ENCODE assay signal across 12 cellular contexts in the genomic region with DNA sequence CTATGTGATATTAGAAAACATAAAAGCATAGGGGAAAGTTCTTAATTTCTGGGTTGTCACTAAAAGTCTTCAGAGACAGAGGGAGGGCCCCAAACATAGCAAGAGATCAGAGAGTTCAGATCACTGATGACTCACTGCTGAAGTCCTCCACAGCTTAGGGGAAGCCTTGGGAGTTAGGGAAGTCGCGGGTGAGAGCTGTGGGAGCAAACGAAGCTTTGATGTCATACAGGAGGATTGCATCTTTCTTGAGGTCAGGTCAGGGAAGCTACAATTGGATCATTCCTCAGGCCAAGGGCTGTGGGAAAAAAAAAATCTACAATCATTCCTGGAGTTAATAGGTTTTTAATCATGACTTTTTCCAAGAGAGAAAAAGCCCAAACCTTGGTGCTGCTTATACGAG.
DNase-seq lines count a peak whose midpoint lies in the region; ATAC-seq and TF ChIP-seq lines count a peak whose summit lies in the region.
"Had no signal": no experiment of that assay in that cellular context is flagged by ENCODE, and none has a peak within 500 bp of the region (broad histone marks: within the 10 kb centered on the region; RNA-seq: fewer than 3 reads in every experiment).

No MANE protein-coding gene starts in this region.

- H4K20me1 ChIP-seq in GM23248 (ENCODE audit: insufficient read depth) (no peaks in the 10 kb centered on the region), hepatocyte (ENCODE audit: insufficient read depth, poor library complexity, severe bottlenecking) (no peaks in the 10 kb centered on the region)

- H3K4me3 ChIP-seq in GM23248 (no peak overlapping the region), body of pancreas (no peak overlapping the region), hepatocyte (no peak overlapping the region), skin epidermis (no peak overlapping the region), aorta (ENCODE audit: low read length in 2 of 2) (no peak overlapping the region)
- H3K4me3 ChIP-seq: upper lobe of left lung had no signal

- POLR2A ChIA-PET in T-cell (lab: Charles Lee), result no interaction called here

- CTCF ChIA-PET in T-cell (lab: Charles Lee), result interaction anchor here in 1 of 2 donors (0.6 kb wide), 1 partner anchor 406 kb away, joined by 4 read pairs; no protein-coding TSS in a partner anchor

- no peaks in the 10 kb centered on the region for H3K9me2 ChIP-seq in GM23248 (ENCODE audit: insufficient read depth)
- no peaks in the 10 kb centered on the region for H3K9me2 ChIP-seq in hepatocyte (replicated peaks; ENCODE audit: insufficient read depth)

- H3K27me3 Mint-ChIP-seq in T-cell, result peaks cover 26 to 31% of the 10 kb centered on the region in 2 donors

- no peak for TF ChIP-seq POLR2A in body of pancreas (IDR thresholded peaks at IDR 0.05)

- in situ Hi-C loops in GM23248 (cut with MboI), result no loop called here

- peak overlapping the region; percentile 44 for H3K9ac ChIP-seq in GM23248

- no peak overlapping the region for H3K4me3 Mint-ChIP-seq in T-cell
- H3K4me3 Mint-ChIP-seq: activated naive CD4-positive, alpha-beta T cell treated with anti-CD3 and anti-CD28 coated beads for 36 hours had no signal

- H3K9me3 Mint-ChIP-seq in T-cell, result no peaks in the 10 kb centered on the region
- H3K9me3 Mint-ChIP-seq: activated naive CD4-positive, alpha-beta T cell treated with anti-CD3 and anti-CD28 coated beads for 36 hours had no signal

- H3K36me3 ChIP-seq in GM23248 (ENCODE audit: low read depth) (no peaks in the 10 kb centered on the region), body of pancreas (replicated peaks in 1 of 2; ENCODE audit: insufficient read depth in 1 of 2, low read depth in 2 of 2) (no peaks in the 10 kb centered on the region), hepatocyte (replicated peaks; ENCODE audit: insufficient read depth, low read depth) (no peaks in the 10 kb centered on the region), aorta (ENCODE audit: control insufficient read depth in 1 of 2, insufficient read depth in 2 of 2, low read length in 1 of 2) (no peaks in the 10 kb centered on the region)
- H3K36me3 ChIP-seq: upper lobe of left lung had no signal

- H3K27me3 ChIP-seq in GM23248 (replicated peaks; ENCODE audit: insufficient read depth) (no peaks in the 10 kb centered on the region), body of pancreas (no peaks in the 10 kb centered on the region), hepatocyte (no peaks in the 10 kb centered on the region), aorta (ENCODE audit: control insufficient read depth in 1 of 2, insufficient read depth in 2 of 2, low read length in 1 of 2) (no peaks in the 10 kb centered on the region)
- H3K27me3 ChIP-seq: upper lobe of left lung had no signal

- DNase-seq in GM23248 (peak; percentile 90), body of pancreas (peak in 1 of 4 donors; percentile 30), hepatocyte (ENCODE audit: low spot score) (peak; percentile 51), T-cell (no peak), 8988T (no peak), aorta (no peak)
- DNase-seq: activated naive CD4-positive, alpha-beta T cell treated with anti-CD3 and anti-CD28 coated beads for 36 hours; DMS153; upper lobe of left lung had no signal

- no peaks in the 10 kb centered on the region for H3K36me3 Mint-ChIP-seq in T-cell

- ATAC-seq in body of pancreas (peak; percentile 56), T-cell (replicated peaks in 1 of 4) (no peak), aorta (ENCODE audit: low FRiP score) (no peak), GM18867 (IDR thresholded peaks at IDR 0.05; ENCODE audit: unreplicated experiment) (no peak)
- ATAC-seq: activated CD4-positive, CD25-positive, alpha-beta regulatory T cell treated with anti-CD3 and anti-CD28 coated beads, Interleukin-2, amount 50 U/mL, for 24 hours had no signal

- no peaks in the 10 kb centered on the region for H3K4me1 Mint-ChIP-seq in T-cell

- H3K79me2 ChIP-seq in GM23248 (ENCODE audit: insufficient read depth), result no peaks in the 10 kb centered on the region
- H3K79me2 ChIP-seq in hepatocyte, result no peaks in the 10 kb centered on the region

- no peak for TF ChIP-seq CTCF in body of pancreas (IDR thresholded peaks at IDR 0.05)
- no peak for TF ChIP-seq CTCF in hepatocyte (IDR thresholded peaks at IDR 0.05; ENCODE audit: poor library complexity)

- no peak overlapping the region for H2AFZ ChIP-seq in GM23248
- no peak overlapping the region for H2AFZ ChIP-seq in hepatocyte

- H3K9me3 ChIP-seq in GM23248 (ENCODE audit: low read depth), result no peaks in the 10 kb centered on the region
- H3K9me3 ChIP-seq in body of pancreas, result no peaks in the 10 kb centered on the region
- H3K9me3 ChIP-seq in hepatocyte (ENCODE audit: low read depth), result no peaks in the 10 kb centered on the region
- no peaks in the 10 kb centered on the region for H3K9me3 ChIP-seq in aorta (ENCODE audit: control insufficient read depth, low read length)
- H3K9me3 ChIP-seq: upper lobe of left lung had no signal

- peaks cover 36% of the 10 kb centered on the region for H3F3A ChIP-seq in GM23248 (ENCODE audit: insufficient read depth)

- H3K27ac ChIP-seq in GM23248, result peak overlapping the region; percentile 58
- H3K27ac ChIP-seq in body of pancreas, result peak overlapping the region in 1 of 4 donors; percentile 9
- peak overlapping the region; percentile 84 for H3K27ac ChIP-seq in hepatocyte
- H3K27ac ChIP-seq in skin epidermis, result peak overlapping the region in 13 of 21 experiments; percentile 3 to 84 (median 61)
- H3K27ac ChIP-seq in aorta (ENCODE audit: low read depth in 1 of 2, low read length in 2 of 2), result no peak overlapping the region

- WGBS in GM23248 (ENCODE audit: low coverage in 1 of 2, low lambda C conversion rate in 2 of 2, missing lambda C conversion rate in 2 of 2), 2 experiments, result 17 to 22% methylated on average over 4 of the region's 4 CpGs
- WGBS in body of pancreas, 2 donors, result 58 to 65% methylated on average over 4 of the region's 4 CpGs
- 39% methylated on average over 4 of the region's 4 CpGs for WGBS in hepatocyte (ENCODE audit: low lambda C conversion rate, missing lambda C conversion rate)
- 85% methylated on average over 4 of the region's 4 CpGs for WGBS in aorta, 2 donors

- H3K27ac Mint-ChIP-seq in T-cell, result no peak overlapping the region
- H3K27ac Mint-ChIP-seq: activated naive CD4-positive, alpha-beta T cell treated with anti-CD3 and anti-CD28 coated beads for 36 hours had no signal

- H3K4me1 ChIP-seq in GM23248 (ENCODE audit: insufficient read depth), result peaks cover 49% of the 10 kb centered on the region
- H3K4me1 ChIP-seq in body of pancreas, result no peaks in the 10 kb centered on the region
- peaks cover 11% of the 10 kb centered on the region for H3K4me1 ChIP-seq in hepatocyte (ENCODE audit: insufficient read depth)
- H3K4me1 ChIP-seq in aorta (ENCODE audit: control insufficient read depth in 1 of 2, insufficient read depth in 2 of 2, low read length in 2 of 2), result no peaks in the 10 kb centered on the region
- H3K4me1 ChIP-seq: upper lobe of left lung had no signal

- intact Hi-C loops in body of pancreas (cut with DNase I) (no loop called here), aorta (cut with DNase I) (no loop called here)

- H3K4me2 ChIP-seq in GM23248 (ENCODE audit: unreplicated experiment) (peak overlapping the region; percentile 5), hepatocyte (no peak overlapping the region)

Comparison
In these comparisons a context has a peak if more than half of its experiments do, and no peak if none do; other contexts are left out.
1. DNase-seq: peak in GM23248 (single experiment) and hepatocyte (single experiment); none in T-cell (0 of 34), 8988T (single experiment) and aorta (0 of 2).
2. H3K27ac ChIP-seq: peak in GM23248 (single experiment), hepatocyte (single experiment) and skin epidermis (13 of 21); none in aorta (0 of 2).